ENCODE assay signal across 19 cellular contexts in genomic region chr10:1217661-1218060, GRCh38.
A peak's percentile ranks its signal among the peaks of the same experiment; 100 is the strongest.
DNase-seq lines count a peak whose midpoint lies in the region; ATAC-seq and TF ChIP-seq lines count a peak whose summit lies in the region.
"Had no signal": no experiment of that assay in that cellular context is flagged by ENCODE, and none has a peak within 500 bp of the region (broad histone marks: within the 10 kb centered on the region; RNA-seq: fewer than 3 reads in every experiment).

No MANE protein-coding gene starts in this region.

- no peak overlapping the region for H2AK5ac ChIP-seq in trophoblast cell (ENCODE audit: low read length)

- H3K79me1 ChIP-seq in trophoblast cell (ENCODE audit: low read length) = no peaks in the 10 kb centered on the region

- H3K36me3 ChIP-seq in H7 (replicated peaks; ENCODE audit: control insufficient read depth, insufficient read depth, low read length) (no peaks in the 10 kb centered on the region), Peyer's patch (no peaks in the 10 kb centered on the region), spleen (peaks cover 0 to 15% (median 0%) of the 10 kb centered on the region in 6 donors), trophoblast cell (ENCODE audit: control insufficient read depth in 1 of 2, insufficient read depth in 2 of 2, low read length in 2 of 2) (no peaks in the 10 kb centered on the region)
- H3K36me3 ChIP-seq: BLaER1 had no signal

- H2AFZ ChIP-seq in trophoblast cell (ENCODE audit: insufficient read depth, low read length, poor library complexity) = no peak overlapping the region
- H2AFZ ChIP-seq: GM23338 had no signal

- no peak overlapping the region for H4K91ac ChIP-seq in trophoblast cell (ENCODE audit: low read depth, low read length)

- H3K27me3 ChIP-seq in H7 (ENCODE audit: control insufficient read depth, insufficient read depth, low read length) = no peaks in the 10 kb centered on the region
- H3K27me3 ChIP-seq in Peyer's patch = no peaks in the 10 kb centered on the region
- H3K27me3 ChIP-seq in spleen (replicated peaks in 1 of 7) = no peaks in the 10 kb centered on the region
- H3K27me3 ChIP-seq in trophoblast cell (ENCODE audit: insufficient read depth, low read length) = no peaks in the 10 kb centered on the region
- H3K27me3 ChIP-seq: BLaER1 had no signal

- H3K4me2 ChIP-seq in trophoblast cell (ENCODE audit: low read length) = no peak overlapping the region
- H3K4me2 ChIP-seq: BLaER1, GM23338 had no signal

- no peak overlapping the region for H2BK5ac ChIP-seq in trophoblast cell (ENCODE audit: low read depth, low read length, poor library complexity)

- H3K27ac ChIP-seq in Peyer's patch (no peak overlapping the region), spleen (no peak overlapping the region), trophoblast cell (ENCODE audit: low read depth, low read length) (no peak overlapping the region)
- H3K27ac ChIP-seq: BLaER1, C4-2B had no signal

- no peak overlapping the region for H2BK12ac ChIP-seq in trophoblast cell (ENCODE audit: low read length)

- TF ChIP-seq CTCF in Peyer's patch (IDR thresholded peaks at IDR 0.05) = no peak
- TF ChIP-seq CTCF in spleen (IDR thresholded peaks at IDR 0.05 in 8 of 11, conservative IDR thresholded peaks at IDR 0.05 in 3 of 11) = no peak
- no peak for TF ChIP-seq CTCF in GM10266 (IDR thresholded peaks at IDR 0.05; ENCODE audit: control insufficient read depth, insufficient read depth, low read depth, missing control alignments)

- H4K12ac ChIP-seq in trophoblast cell (ENCODE audit: low read depth, low read length) = no peak overlapping the region

- H3K9ac ChIP-seq in trophoblast cell (ENCODE audit: low read length) = no peak overlapping the region
- H3K9ac ChIP-seq: BLaER1 had no signal

- no peak for TF ChIP-seq POLR2A in Peyer's patch (IDR thresholded peaks at IDR 0.05)
- TF ChIP-seq POLR2A in spleen (IDR thresholded peaks at IDR 0.05) = no peak

- no peaks in the 10 kb centered on the region for H3K9me3 ChIP-seq in Peyer's patch
- H3K9me3 ChIP-seq in spleen = peaks cover 0 to 19% (median 3%) of the 10 kb centered on the region in 8 donors
- H3K9me3 ChIP-seq in trophoblast cell (ENCODE audit: insufficient read depth, low read depth, low read length) = peaks cover 12% of the 10 kb centered on the region

- no peak overlapping the region for H3K14ac ChIP-seq in trophoblast cell (ENCODE audit: low read length)

- no peak overlapping the region for H3K18ac ChIP-seq in trophoblast cell (ENCODE audit: low read length)

- H3K4me3 ChIP-seq in H7 (ENCODE audit: insufficient read depth, low read depth, low read length) (no peak overlapping the region), Peyer's patch (no peak overlapping the region), spleen (no peak overlapping the region), trophoblast cell (ENCODE audit: low read depth, low read length) (no peak overlapping the region)
- H3K4me3 ChIP-seq: BLaER1, GM23338 had no signal

- intact Hi-C loops in spleen (cut with DNase I; ENCODE audit: low total_unique reads) = no loop called here

- H3K23ac ChIP-seq in trophoblast cell (ENCODE audit: low read length) = no peak overlapping the region

- ATAC-seq in GM19463 (IDR thresholded peaks at IDR 0.05; ENCODE audit: unreplicated experiment) = no peak
- ATAC-seq: CD8-positive, alpha-beta T cell; GM23338 had no signal

- H4K8ac ChIP-seq in trophoblast cell (ENCODE audit: low read depth, low read length) = no peak overlapping the region

- H3K4me1 ChIP-seq in Peyer's patch (no peaks in the 10 kb centered on the region), spleen (no peaks in the 10 kb centered on the region), trophoblast cell (ENCODE audit: control insufficient read depth in 1 of 2, insufficient read depth in 2 of 2, low read length in 2 of 2) (no peaks in the 10 kb centered on the region)
- H3K4me1 ChIP-seq: BLaER1, Caco-2 had no signal

- no peak overlapping the region for H3K4ac ChIP-seq in trophoblast cell (ENCODE audit: low read depth, low read length)

- WGBS in spleen, 5 donors = 78 to 93% (median 86%) methylated on average over 9 of the region's 9 CpGs
- no CpG with 5 or more reads among the region's 9 CpGs for WGBS in trophoblast cell (ENCODE audit: extremely low coverage, insufficient coverage, insufficient read length)

- H3K79me2 ChIP-seq in trophoblast cell (ENCODE audit: control insufficient read depth, insufficient read depth, low read length, poor library complexity) = no peaks in the 10 kb centered on the region

- DNase-seq in H7 = peak; percentile 26
- DNase-seq in Peyer's patch = peak in 2 of 3 donors; percentile 19 to 21
- peak; percentile 53 for DNase-seq in mesenteric fat pad (ENCODE audit: low spot score)
- DNase-seq in spleen = peak; percentile 45
- no peak for DNase-seq in trophoblast cell
- no peak for DNase-seq in NCI-H1694 (lab: John Stamatoyannopoulos, UW)
- DNase-seq in GM10266 (ENCODE audit: extremely low spot score) = no peak
- DNase-seq: Caco-2; CD4-positive, CD25-positive, alpha-beta regulatory T cell; DMS 273 treated with DMSO at 0.1 percent for 48 hours; DMS79; EL; GF-D8; HCEC 1CT had no signal

- no peak overlapping the region for H2BK120ac ChIP-seq in trophoblast cell (ENCODE audit: insufficient read depth, low read length, poor library complexity)

Comparison
In these comparisons a context has a peak if more than half of its experiments do, and no peak if none do; other contexts are left out.
1. DNase-seq: peak in H7 (single experiment), Peyer's patch (2 of 3), mesenteric fat pad (single experiment) and spleen (single experiment); none in trophoblast cell (0 of 2), NCI-H1694 (single experiment) and GM10266 (single experiment).